In the genomic region with DNA sequence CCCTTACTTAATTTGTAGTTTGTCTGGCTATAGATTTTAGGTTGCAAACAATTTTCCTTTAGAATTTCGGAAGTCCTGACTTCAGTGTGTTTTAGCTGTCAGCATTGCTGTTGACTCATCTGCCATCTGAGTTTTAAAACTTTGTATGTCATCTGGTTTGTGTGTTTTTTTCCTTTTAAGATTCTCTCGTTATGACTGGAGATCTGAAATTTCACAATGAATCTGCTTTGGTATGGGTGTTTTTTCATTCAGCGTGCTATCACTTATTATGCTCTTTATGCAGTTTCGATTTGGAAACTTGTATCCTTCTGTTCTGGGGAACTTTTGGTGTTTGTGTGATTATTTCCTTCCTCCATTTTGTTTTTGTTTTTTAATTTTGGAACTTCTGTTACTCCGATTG, we compare ENCODE assay signal across 1 cellular context.
TF ChIP-seq lines count a peak whose summit lies in the region.

No MANE protein-coding gene starts in this region.

TF ChIP-seq in IMR-90, 13 proteins besides CTCF, POLR2A, EP300 and RAD21 (continued from another document):
- TF ChIP-seq, protein P1, sequence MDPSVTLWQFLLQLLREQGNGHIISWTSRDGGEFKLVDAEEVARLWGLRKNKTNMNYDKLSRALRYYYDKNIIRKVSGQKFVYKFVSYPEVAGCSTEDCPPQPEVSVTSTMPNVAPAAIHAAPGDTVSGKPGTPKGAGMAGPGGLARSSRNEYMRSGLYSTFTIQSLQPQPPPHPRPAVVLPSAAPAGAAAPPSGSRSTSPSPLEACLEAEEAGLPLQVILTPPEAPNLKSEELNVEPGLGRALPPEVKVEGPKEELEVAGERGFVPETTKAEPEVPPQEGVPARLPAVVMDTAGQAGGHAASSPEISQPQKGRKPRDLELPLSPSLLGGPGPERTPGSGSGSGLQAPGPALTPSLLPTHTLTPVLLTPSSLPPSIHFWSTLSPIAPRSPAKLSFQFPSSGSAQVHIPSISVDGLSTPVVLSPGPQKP (IDR thresholded peaks at IDR 0.05; ENCODE audit: borderline replicate concordance, low read depth, low read length) = no peak
- TF ChIP-seq MAFK (IDR thresholded peaks at IDR 0.05; ENCODE audit: low read depth, low read length) (no peak), FOS (IDR thresholded peaks at IDR 0.05; ENCODE audit: low read depth, low read length) (no peak), RCOR1 (IDR thresholded peaks at IDR 0.05; ENCODE audit: insufficient replicate concordance, low read length) (no peak), NFE2L2 (IDR thresholded peaks at IDR 0.05; ENCODE audit: low read depth, low read length) (no peak), RFX5 (IDR thresholded peaks at IDR 0.05; ENCODE audit: low read depth, low read length) (no peak), BHLHE40 (IDR thresholded peaks at IDR 0.05; ENCODE audit: low read depth, low read length) (no peak)
- TF ChIP-seq, protein P2, sequence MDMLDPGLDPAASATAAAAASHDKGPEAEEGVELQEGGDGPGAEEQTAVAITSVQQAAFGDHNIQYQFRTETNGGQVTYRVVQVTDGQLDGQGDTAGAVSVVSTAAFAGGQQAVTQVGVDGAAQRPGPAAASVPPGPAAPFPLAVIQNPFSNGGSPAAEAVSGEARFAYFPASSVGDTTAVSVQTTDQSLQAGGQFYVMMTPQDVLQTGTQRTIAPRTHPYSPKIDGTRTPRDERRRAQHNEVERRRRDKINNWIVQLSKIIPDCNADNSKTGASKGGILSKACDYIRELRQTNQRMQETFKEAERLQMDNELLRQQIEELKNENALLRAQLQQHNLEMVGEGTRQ (IDR thresholded peaks at IDR 0.05; ENCODE audit: low read depth, low read length) = no peak
TF ChIP-seq in IMR-90: peak in this region for 0.
